1 cellular context compared by ENCODE assay signal in genomic region chr6:1524040-1524480, GRCh38.
TF ChIP-seq lines count a peak whose summit lies in the region.

No MANE protein-coding gene starts in this region.

TF ChIP-seq in HepG2, 621 proteins besides CTCF, POLR2A, EP300 and RAD21 (continued from another document):
- TF ChIP-seq, protein P1, sequence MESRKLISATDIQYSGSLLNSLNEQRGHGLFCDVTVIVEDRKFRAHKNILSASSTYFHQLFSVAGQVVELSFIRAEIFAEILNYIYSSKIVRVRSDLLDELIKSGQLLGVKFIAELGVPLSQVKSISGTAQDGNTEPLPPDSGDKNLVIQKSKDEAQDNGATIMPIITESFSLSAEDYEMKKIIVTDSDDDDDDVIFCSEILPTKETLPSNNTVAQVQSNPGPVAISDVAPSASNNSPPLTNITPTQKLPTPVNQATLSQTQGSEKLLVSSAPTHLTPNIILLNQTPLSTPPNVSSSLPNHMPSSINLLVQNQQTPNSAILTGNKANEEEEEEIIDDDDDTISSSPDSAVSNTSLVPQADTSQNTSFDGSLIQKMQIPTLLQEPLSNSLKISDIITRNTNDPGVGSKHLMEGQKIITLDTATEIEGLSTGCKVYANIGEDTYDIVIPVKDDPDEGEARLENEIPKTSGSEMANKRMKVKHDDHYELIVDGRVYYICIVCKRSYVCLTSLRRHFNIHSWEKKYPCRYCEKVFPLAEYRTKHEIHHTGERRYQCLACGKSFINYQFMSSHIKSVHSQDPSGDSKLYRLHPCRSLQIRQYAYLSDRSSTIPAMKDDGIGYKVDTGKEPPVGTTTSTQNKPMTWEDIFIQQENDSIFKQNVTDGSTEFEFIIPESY (CRISPR knock-in tag; IDR thresholded peaks at IDR 0.05), result peak; percentile 90
- TF ChIP-seq SALL1 (CRISPR knock-in tag; IDR thresholded peaks at IDR 0.05) (no peak), STAG1 (CRISPR knock-in tag; IDR thresholded peaks at IDR 0.05) (peak; percentile 20; the same call in 1 of the 2 replicates), ZNF780A (CRISPR knock-in tag; IDR thresholded peaks at IDR 0.05) (no peak), KAT8 (CRISPR knock-in tag; IDR thresholded peaks at IDR 0.05) (no peak), ZNF329 (CRISPR knock-in tag; IDR thresholded peaks at IDR 0.05; ENCODE audit: low read depth) (no peak), MXD1 (CRISPR knock-in tag; IDR thresholded peaks at IDR 0.05) (no peak), POGZ (CRISPR knock-in tag; IDR thresholded peaks at IDR 0.05) (0 out of 2 replicates have a peak, but pooled peaks have one; percentile 18), PATZ1 (CRISPR knock-in tag; IDR thresholded peaks at IDR 0.05) (no peak), GABPB1 (CRISPR knock-in tag; IDR thresholded peaks at IDR 0.05) (peak; percentile 40; the same call in 1 of the 2 replicates), MAX (IDR thresholded peaks at IDR 0.05) (peak; percentile 53; the same call in 1 of the 2 replicates), GATA4 (IDR thresholded peaks at IDR 0.05; ENCODE audit: borderline replicate concordance, low read depth) (no peak), ZNF761 (CRISPR knock-in tag; conservative IDR thresholded peaks at IDR 0.05) (no peak), HOXA3 (CRISPR knock-in tag; IDR thresholded peaks at IDR 0.05) (peak; percentile 31; the same call in 1 of the 2 replicates), ZMYM2 (CRISPR knock-in tag; IDR thresholded peaks at IDR 0.05) (no peak), ZC3H4 (CRISPR knock-in tag; IDR thresholded peaks at IDR 0.05; ENCODE audit: borderline replicate concordance) (no peak), GTF3A (CRISPR knock-in tag; conservative IDR thresholded peaks at IDR 0.05) (no peak), ZBTB43 (CRISPR knock-in tag; conservative IDR thresholded peaks at IDR 0.05) (no peak), FOXP1 (IDR thresholded peaks at IDR 0.05) (no peak), FOXP1 (CRISPR knock-in tag; IDR thresholded peaks at IDR 0.05) (no peak), NFYC (CRISPR knock-in tag; IDR thresholded peaks at IDR 0.05) (no peak), MYC (CRISPR knock-in tag; IDR thresholded peaks at IDR 0.05; ENCODE audit: borderline replicate concordance) (peak; percentile 53; the same call in 1 of the 2 replicates), ZNF563 (CRISPR knock-in tag; IDR thresholded peaks at IDR 0.05) (no peak), ZNF207 (IDR thresholded peaks at IDR 0.05; ENCODE audit: borderline replicate concordance) (no peak), NR2F1 (CRISPR knock-in tag; IDR thresholded peaks at IDR 0.05) (no peak), FOXM1 (CRISPR knock-in tag; IDR thresholded peaks at IDR 0.05) (no peak), ZNF143 (CRISPR knock-in tag; IDR thresholded peaks at IDR 0.05) (no peak), CEBPB (IDR thresholded peaks at IDR 0.05; ENCODE audit: borderline replicate concordance, low read depth, low read length) (no peak), ZNF792 (CRISPR knock-in tag; IDR thresholded peaks at IDR 0.05) (no peak), ZNF432 (CRISPR knock-in tag; IDR thresholded peaks at IDR 0.05; ENCODE audit: borderline replicate concordance) (no peak), XRCC5 (optimal IDR thresholded peaks at IDR 0.05; ENCODE audit: low read length) (peak; percentile 64), JUN (CRISPR knock-in tag; IDR thresholded peaks at IDR 0.05) (no peak), TFDP1 (CRISPR knock-in tag; IDR thresholded peaks at IDR 0.05; ENCODE audit: borderline replicate concordance) (peak; percentile 33; the same call in 1 of the 2 replicates)
- TF ChIP-seq, protein P2, sequence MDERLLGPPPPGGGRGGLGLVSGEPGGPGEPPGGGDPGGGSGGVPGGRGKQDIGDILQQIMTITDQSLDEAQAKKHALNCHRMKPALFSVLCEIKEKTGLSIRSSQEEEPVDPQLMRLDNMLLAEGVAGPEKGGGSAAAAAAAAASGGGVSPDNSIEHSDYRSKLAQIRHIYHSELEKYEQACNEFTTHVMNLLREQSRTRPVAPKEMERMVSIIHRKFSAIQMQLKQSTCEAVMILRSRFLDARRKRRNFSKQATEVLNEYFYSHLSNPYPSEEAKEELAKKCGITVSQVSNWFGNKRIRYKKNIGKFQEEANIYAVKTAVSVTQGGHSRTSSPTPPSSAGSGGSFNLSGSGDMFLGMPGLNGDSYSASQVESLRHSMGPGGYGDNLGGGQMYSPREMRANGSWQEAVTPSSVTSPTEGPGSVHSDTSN (CRISPR knock-in tag; IDR thresholded peaks at IDR 0.05), result no peak
